14 cellular contexts compared by ENCODE assay signal in the genomic region with DNA sequence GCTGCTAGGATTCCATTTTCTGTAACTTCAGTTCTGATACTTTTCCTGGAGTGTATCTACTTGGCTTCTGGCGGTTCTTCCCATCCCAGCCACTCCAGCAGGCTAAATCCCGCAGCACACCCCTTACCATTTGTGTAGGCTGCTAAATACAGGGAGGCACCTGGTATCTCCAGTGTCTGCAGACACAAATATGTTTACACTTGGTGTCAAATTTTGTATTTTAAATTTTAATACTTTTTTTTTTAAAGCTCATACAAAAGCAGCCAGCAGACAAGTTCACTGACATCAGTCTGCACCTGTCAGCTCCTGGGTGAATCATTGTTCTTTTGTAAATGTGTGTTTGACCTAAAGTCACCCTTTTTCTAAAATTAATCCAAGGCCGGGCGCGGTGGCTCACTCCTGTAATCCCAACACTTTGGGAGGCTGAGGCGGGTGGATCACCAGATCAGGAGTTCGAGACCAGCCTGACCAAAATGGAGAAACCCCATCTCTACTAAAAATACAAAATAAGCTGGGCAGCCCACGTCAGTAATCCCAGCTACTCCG. TPM values are rescaled to one million over a fixed set of nuclear protein-coding genes. Genes with fewer than 3 reads are reported as not detected.
DNase-seq lines count a peak whose midpoint lies in the region; ATAC-seq and TF ChIP-seq lines count a peak whose summit lies in the region.
"Had no signal": no experiment of that assay in that cellular context is flagged by ENCODE, and none has a peak within 500 bp of the region (broad histone marks: within the 10 kb centered on the region; RNA-seq: fewer than 3 reads in every experiment).

No MANE protein-coding gene starts in this region.

- H3K27ac ChIP-seq in cardiac muscle cell: peak overlapping the region; percentile 44
- H3K27ac ChIP-seq: KMS-11 had no signal

- H3K9me3 Mint-ChIP-seq in WTC11 (no peaks in the 10 kb centered on the region), memory B cell (peaks cover 1% of the 10 kb centered on the region)
- peaks cover 3% of the 10 kb centered on the region for H3K9me3 Mint-ChIP-seq in stimulated activated effector memory CD8-positive, alpha-beta T cell treated with anti-CD3 and anti-CD28 coated beads, Interleukin-12 subunit alpha, Interleukin-12 subunit beta, amount 100 ng/mL, for 72 hours

- H3K9me3 ChIP-seq in cardiac muscle cell (ENCODE audit: low read depth): no peaks in the 10 kb centered on the region
- H3K9me3 ChIP-seq: ovary had no signal

- H3K4me1 ChIP-seq in cardiac muscle cell (ENCODE audit: low read depth): no peaks in the 10 kb centered on the region

- POLR2A ChIA-PET in WTC11 (lab: Charles Lee): interaction anchor here (1.1 to 2.4 kb wide), 6 partner anchors 13 to 394 kb away, joined by 3 to 19 read pairs (median 4); a partner anchor contains a TSS

- no peaks in the 10 kb centered on the region for H3K36me3 Mint-ChIP-seq in WTC11
- no peaks in the 10 kb centered on the region for H3K36me3 Mint-ChIP-seq in memory B cell
- H3K36me3 Mint-ChIP-seq in stimulated activated effector memory CD8-positive, alpha-beta T cell treated with anti-CD3 and anti-CD28 coated beads, Interleukin-12 subunit alpha, Interleukin-12 subunit beta, amount 100 ng/mL, for 72 hours: no peaks in the 10 kb centered on the region

- H3K4me1 Mint-ChIP-seq in WTC11: peaks cover 15% of the 10 kb centered on the region
- H3K4me1 Mint-ChIP-seq in memory B cell: peaks cover 5% of the 10 kb centered on the region
- no peaks in the 10 kb centered on the region for H3K4me1 Mint-ChIP-seq in stimulated activated effector memory CD8-positive, alpha-beta T cell treated with anti-CD3 and anti-CD28 coated beads, Interleukin-12 subunit alpha, Interleukin-12 subunit beta, amount 100 ng/mL, for 72 hours

- peaks cover 19% of the 10 kb centered on the region for H3K27me3 ChIP-seq in cardiac muscle cell
- H3K27me3 ChIP-seq: ovary had no signal

- CTCF ChIA-PET in WTC11 (lab: Charles Lee): interaction anchor here (0.6 to 2.6 kb wide), 7 partner anchors 9 to 390 kb away, joined by 3 to 19 read pairs (median 5); a partner anchor contains a TSS

- intact Hi-C loops in cardiac septum (cut with DNase I): no loop called here

- peaks cover 20% of the 10 kb centered on the region for H3K27me3 Mint-ChIP-seq in WTC11 (ENCODE audit: low read depth)
- peaks cover 17% of the 10 kb centered on the region for H3K27me3 Mint-ChIP-seq in memory B cell

- TF ChIP-seq CTCF in cardiac muscle cell (IDR thresholded peaks at IDR 0.05; ENCODE audit: low read depth, low read length) (no peak), WTC11 (IDR thresholded peaks at IDR 0.05) (no peak)

- H3K36me3 ChIP-seq in cardiac muscle cell: no peaks in the 10 kb centered on the region
- H3K36me3 ChIP-seq: ovary had no signal

- H3K4me3 ChIP-seq in cardiac muscle cell: no peak overlapping the region

- ATAC-seq in WTC11 (no peak; the same call in 1 of the 2 replicates), memory B cell (ENCODE audit: low read depth) (no peak), HG03460 (IDR thresholded peaks at IDR 0.05; ENCODE audit: unreplicated experiment) (no peak), HG02678 (IDR thresholded peaks at IDR 0.05; ENCODE audit: unreplicated experiment) (no peak)
- no peak for ATAC-seq in stimulated activated effector memory CD8-positive, alpha-beta T cell treated with anti-CD3 and anti-CD28 coated beads, Interleukin-12 subunit alpha, Interleukin-12 subunit beta, amount 100 ng/mL, for 72 hours

- H3K27ac Mint-ChIP-seq in WTC11 (no peak overlapping the region), memory B cell (no peak overlapping the region)
- H3K27ac Mint-ChIP-seq in stimulated activated effector memory CD8-positive, alpha-beta T cell treated with anti-CD3 and anti-CD28 coated beads, Interleukin-12 subunit alpha, Interleukin-12 subunit beta, amount 100 ng/mL, for 72 hours: no peak overlapping the region

- DNase-seq in cardiac muscle cell (ENCODE audit: low read depth in 1 of 2, low spot score in 1 of 2): no peak
- DNase-seq in cardiac septum (ENCODE audit: low spot score): no peak
- DNase-seq in WTC11 (ENCODE audit: low spot score): no peak
- DNase-seq in memory B cell (ENCODE audit: low spot score in 2 of 2): no peak
- DNase-seq in stimulated activated effector memory CD8-positive, alpha-beta T cell treated with anti-CD3 and anti-CD28 coated beads, Interleukin-12 subunit alpha, Interleukin-12 subunit beta, amount 100 ng/mL, for 72 hours (ENCODE audit: low spot score in 2 of 2): no peak
- no peak for DNase-seq in hypothalamus (lab: John Stamatoyannopoulos, UW)
- DNase-seq: activated CD4-positive, alpha-beta T cell treated with anti-CD3 and anti-CD28 coated beads, Interleukin-2, amount 50 U/mL, for 4 hours; activated gamma-delta T cell treated with Interleukin-2 at 50 U/mL for 16 hours; HCEC 1CT; NCI-H1417 treated with DMSO at 0.1 percent for 48 hours had no signal

- H3K4me3 Mint-ChIP-seq in WTC11: peak overlapping the region; percentile 86
- H3K4me3 Mint-ChIP-seq in memory B cell: peak overlapping the region; percentile 79
- H3K4me3 Mint-ChIP-seq in stimulated activated effector memory CD8-positive, alpha-beta T cell treated with anti-CD3 and anti-CD28 coated beads, Interleukin-12 subunit alpha, Interleukin-12 subunit beta, amount 100 ng/mL, for 72 hours: peak overlapping the region; percentile 72

TF ChIP-seq in WTC11, 78 proteins besides CTCF, POLR2A, EP300 and RAD21:
- TF ChIP-seq, protein P1, sequence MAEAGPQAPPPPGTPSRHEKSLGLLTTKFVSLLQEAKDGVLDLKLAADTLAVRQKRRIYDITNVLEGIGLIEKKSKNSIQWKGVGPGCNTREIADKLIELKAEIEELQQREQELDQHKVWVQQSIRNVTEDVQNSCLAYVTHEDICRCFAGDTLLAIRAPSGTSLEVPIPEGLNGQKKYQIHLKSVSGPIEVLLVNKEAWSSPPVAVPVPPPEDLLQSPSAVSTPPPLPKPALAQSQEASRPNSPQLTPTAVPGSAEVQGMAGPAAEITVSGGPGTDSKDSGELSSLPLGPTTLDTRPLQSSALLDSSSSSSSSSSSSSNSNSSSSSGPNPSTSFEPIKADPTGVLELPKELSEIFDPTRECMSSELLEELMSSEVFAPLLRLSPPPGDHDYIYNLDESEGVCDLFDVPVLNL (CRISPR knock-in tag; IDR thresholded peaks at IDR 0.05; ENCODE audit: borderline replicate concordance, low read depth): no peak
- TF ChIP-seq, protein P2, sequence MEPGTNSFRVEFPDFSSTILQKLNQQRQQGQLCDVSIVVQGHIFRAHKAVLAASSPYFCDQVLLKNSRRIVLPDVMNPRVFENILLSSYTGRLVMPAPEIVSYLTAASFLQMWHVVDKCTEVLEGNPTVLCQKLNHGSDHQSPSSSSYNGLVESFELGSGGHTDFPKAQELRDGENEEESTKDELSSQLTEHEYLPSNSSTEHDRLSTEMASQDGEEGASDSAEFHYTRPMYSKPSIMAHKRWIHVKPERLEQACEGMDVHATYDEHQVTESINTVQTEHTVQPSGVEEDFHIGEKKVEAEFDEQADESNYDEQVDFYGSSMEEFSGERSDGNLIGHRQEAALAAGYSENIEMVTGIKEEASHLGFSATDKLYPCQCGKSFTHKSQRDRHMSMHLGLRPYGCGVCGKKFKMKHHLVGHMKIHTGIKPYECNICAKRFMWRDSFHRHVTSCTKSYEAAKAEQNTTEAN (CRISPR knock-in tag; IDR thresholded peaks at IDR 0.05): no peak
- no peak for TF ChIP-seq NFYB (CRISPR knock-in tag; conservative IDR thresholded peaks at IDR 0.05; ENCODE audit: low read depth)
- TF ChIP-seq, protein P3, sequence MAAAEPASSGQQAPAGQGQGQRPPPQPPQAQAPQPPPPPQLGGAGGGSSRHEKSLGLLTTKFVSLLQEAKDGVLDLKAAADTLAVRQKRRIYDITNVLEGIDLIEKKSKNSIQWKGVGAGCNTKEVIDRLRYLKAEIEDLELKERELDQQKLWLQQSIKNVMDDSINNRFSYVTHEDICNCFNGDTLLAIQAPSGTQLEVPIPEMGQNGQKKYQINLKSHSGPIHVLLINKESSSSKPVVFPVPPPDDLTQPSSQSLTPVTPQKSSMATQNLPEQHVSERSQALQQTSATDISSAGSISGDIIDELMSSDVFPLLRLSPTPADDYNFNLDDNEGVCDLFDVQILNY (CRISPR knock-in tag; IDR thresholded peaks at IDR 0.05): no peak
- TF ChIP-seq RELA (CRISPR knock-in tag; IDR thresholded peaks at IDR 0.05; ENCODE audit: borderline replicate concordance): no peak
- no peak for TF ChIP-seq NFE2L1 (CRISPR knock-in tag; IDR thresholded peaks at IDR 0.05)
TF ChIP-seq in WTC11: peak in this region for 0.

RNA-seq across cellular contexts. Expression of a gene that starts 3.4 kb away (rescaled TPM):
- total RNA-seq in cardiac muscle cell (not detected in 2 replicates), cardiac septum (0.16 TPM), WTC11 (2021) (0.09 to 0.13 TPM in 2 of 3 replicates, not detected in the other)
- polyA plus RNA-seq in cardiac muscle cell: not detected in 2 replicates

RNA-seq across cellular contexts. Expression of a gene that starts 16.4 kb away (rescaled TPM):
- 9.9 and 11.8 TPM in 2 replicates for total RNA-seq in cardiac muscle cell
- polyA plus RNA-seq in cardiac muscle cell: 4.0 and 4.4 TPM in 2 replicates
- 3.7 TPM for total RNA-seq in cardiac septum
- 30.2 to 32.4 TPM (median 31.3 TPM) in 3 replicates for total RNA-seq in WTC11 (2021)

RNA-seq across cellular contexts. Expression of a gene that starts 32.4 kb away (rescaled TPM):
- total RNA-seq in cardiac muscle cell (25.4 and 30.0 TPM in 2 replicates), cardiac septum (14.2 TPM), WTC11 (2021) (13.5 to 17.6 TPM (median 14.3 TPM) in 3 replicates)
- 22.6 and 38.5 TPM in 2 replicates for polyA plus RNA-seq in cardiac muscle cell

RNA-seq across cellular contexts. Expression of a gene that starts 43.7 kb away (rescaled TPM):
- total RNA-seq in cardiac muscle cell (14.0 and 20.1 TPM in 2 replicates), cardiac septum (6.0 TPM), WTC11 (2021) (20.0 to 22.0 TPM (median 21.4 TPM) in 3 replicates)
- 11.1 and 16.3 TPM in 2 replicates for polyA plus RNA-seq in cardiac muscle cell

RNA-seq across cellular contexts. Expression of a gene that starts 51.3 kb away (rescaled TPM):
- total RNA-seq in cardiac muscle cell (55.0 and 76.0 TPM in 2 replicates), cardiac septum (16.5 TPM), WTC11 (2021) (46.8 to 53.1 TPM (median 52.5 TPM) in 3 replicates)
- 18.6 and 27.4 TPM in 2 replicates for polyA plus RNA-seq in cardiac muscle cell
